In genomic region chr3:45907769-45908705, GRCh38 we compare ENCODE assay signal across 15 cellular contexts. TPM values are rescaled to one million over a fixed set of nuclear protein-coding genes. Genes with fewer than 3 reads are reported as not detected.
DNase-seq lines count a peak whose midpoint lies in the region; ATAC-seq, FAIRE-seq and TF ChIP-seq lines count a peak whose summit lies in the region.
"Had no signal": no experiment of that assay in that cellular context is flagged by ENCODE, and none has a peak within 500 bp of the region (broad histone marks: within the 10 kb centered on the region; RNA-seq: fewer than 3 reads in every experiment).

No MANE protein-coding gene starts in this region.

- H3K27me3 ChIP-seq in GM23248 (replicated peaks; ENCODE audit: insufficient read depth), result no peaks in the 10 kb centered on the region
- H3K27me3 ChIP-seq in GM12878 (replicated peaks in 1 of 2; ENCODE audit: control insufficient read depth in 2 of 2, insufficient read depth in 2 of 2, low read length in 1 of 2), result peaks cover 0 to 2% of the 10 kb centered on the region in 2 experiments; a peak in 1 of 4 replicates
- H3K27me3 ChIP-seq in spleen (replicated peaks in 1 of 7), result no peaks in the 10 kb centered on the region
- H3K27me3 ChIP-seq in uterus, result no peaks in the 10 kb centered on the region
- H3K27me3 ChIP-seq: suprapubic skin had no signal

- WGBS in GM23248 (ENCODE audit: low coverage in 1 of 2, low lambda C conversion rate in 2 of 2, missing lambda C conversion rate in 2 of 2), 2 experiments, result 46 to 55% methylated on average over 13 of the region's 13 CpGs
- WGBS in GM12878 (ENCODE audit: insufficient coverage, insufficient replicate concordance, low lambda C conversion rate, missing lambda C conversion rate), result 76% methylated on average over 13 of the region's 13 CpGs
- WGBS in spleen, 5 donors, result 60 to 66% (median 63%) methylated on average over 12 to 13 of the region's 13 CpGs

- ATAC-seq in GM12878 (no peak), mucosa of descending colon (peak; percentile 53)

- POLR2A ChIA-PET in GM12878 (lab: Charles Lee), result interaction anchor here (0.6 to 6.4 kb wide), 13 partner anchors 8 to 86 kb away, joined by 3 to 41 read pairs (median 4); no protein-coding TSS in a partner anchor

- intact Hi-C loops in GM12878 (cut with micrococcal nuclease; ENCODE audit: unreplicated experiment), result no loop called here
- intact Hi-C loops in mucosa of descending colon (cut with DNase I, micrococcal nuclease), result no loop called here
- intact Hi-C loops in spleen (cut with DNase I; ENCODE audit: low total_unique reads), result no loop called here
- intact Hi-C loops in uterus (cut with DNase I; ENCODE audit: low total_unique reads), result no loop called here

- H3K36me3 ChIP-seq in GM23248 (ENCODE audit: low read depth) (no peaks in the 10 kb centered on the region), GM12878 (ENCODE audit: control insufficient read depth in 2 of 2, insufficient read depth in 2 of 2, low read length in 1 of 2) (peaks cover 0 to 8% of the 10 kb centered on the region in 2 experiments; a peak in 3 of 4 replicates), mucosa of descending colon (ENCODE audit: low read depth) (no peaks in the 10 kb centered on the region), spleen (peaks cover 0 to 15% (median 0%) of the 10 kb centered on the region in 6 donors), uterus (no peaks in the 10 kb centered on the region)
- H3K36me3 ChIP-seq: suprapubic skin had no signal

- H3K9me3 ChIP-seq in GM23248 (ENCODE audit: low read depth), result no peaks in the 10 kb centered on the region
- H3K9me3 ChIP-seq in GM12878 (replicated peaks; ENCODE audit: control insufficient read depth, insufficient read depth, low read length), result peaks cover 23% of the 10 kb centered on the region; the same call in 2 of the 3 replicates
- H3K9me3 ChIP-seq in mucosa of descending colon, result no peaks in the 10 kb centered on the region
- H3K9me3 ChIP-seq in spleen, result no peaks in the 10 kb centered on the region
- no peaks in the 10 kb centered on the region for H3K9me3 ChIP-seq in uterus
- H3K9me3 ChIP-seq: suprapubic skin had no signal

- SMC1A ChIA-PET in GM12878 (lab: Charles Lee; ENCODE audit: uncharacterized antibody, unreplicated experiment), result interaction anchor here (0.8 to 11.8 kb wide), 16 partner anchors 9 to 248 kb away, joined by 3 to 199 read pairs (median 6); partner anchors contain the start of genes CCR9 and LZTFL1

- FAIRE-seq in GM12878 (lab: Jason Lieb, UNC), result no peak

- H3K4me1 ChIP-seq in GM23248 (ENCODE audit: insufficient read depth) (peaks cover 21% of the 10 kb centered on the region), GM12878 (ENCODE audit: control insufficient read depth, insufficient read depth, low read length) (peaks cover 17% of the 10 kb centered on the region), mucosa of descending colon (ENCODE audit: low read depth) (no peaks in the 10 kb centered on the region), spleen (peaks cover 4 to 80% (median 17%) of the 10 kb centered on the region in 6 donors), uterus (no peaks in the 10 kb centered on the region)
- H3K4me1 ChIP-seq: suprapubic skin had no signal

- peaks cover 7% of the 10 kb centered on the region; the same call in 1 of the 2 replicates for H3F3A ChIP-seq in GM23248 (ENCODE audit: insufficient read depth)

- H3K9ac ChIP-seq in GM23248 (peak overlapping the region; percentile 65), GM12878 (ENCODE audit: control insufficient read depth, insufficient read depth, low read length) (no peak overlapping the region)

- H3K4me3 ChIP-seq in AG09309 (ENCODE audit: control insufficient read depth, low read depth, low read length), result no peak overlapping the region
- H3K4me3 ChIP-seq in GM23248, result no peak overlapping the region
- no peak overlapping the region for H3K4me3 ChIP-seq in GM12878
- no peak overlapping the region for H3K4me3 ChIP-seq in mucosa of descending colon
- no peak overlapping the region for H3K4me3 ChIP-seq in spleen
- no peak overlapping the region for H3K4me3 ChIP-seq in uterus
- H3K4me3 ChIP-seq: suprapubic skin had no signal

- H3K4me2 ChIP-seq in GM23248 (ENCODE audit: unreplicated experiment) (peak overlapping the region; percentile 44), GM12878 (ENCODE audit: control insufficient read depth, insufficient read depth) (no peak overlapping the region; the same call in 1 of the 2 replicates)

- in situ Hi-C loops in GM23248 (cut with MboI), result no loop called here
- in situ Hi-C loops in GM12878 (cut with MboI), result no loop called here

- H3K79me2 ChIP-seq in GM23248 (ENCODE audit: insufficient read depth) (no peaks in the 10 kb centered on the region), GM12878 (ENCODE audit: control insufficient read depth, insufficient read depth, low read length) (no peaks in the 10 kb centered on the region)

- TF ChIP-seq RAD21 in GM12878 (IDR thresholded peaks at IDR 0.05; ENCODE audit: insufficient read depth, low read depth, low read length), result no peak

- H2AFZ ChIP-seq in GM23248 (peak overlapping the region; percentile 29), GM12878 (ENCODE audit: control insufficient read depth, low read depth, low read length) (no peak overlapping the region)

- H3K27ac ChIP-seq in GM23248 (peak overlapping the region; percentile 77), GM12878 (ENCODE audit: control insufficient read depth, insufficient read depth) (no peak overlapping the region), spleen (peak overlapping the region in 2 of 8 donors; percentile 31 to 32), uterus (no peak overlapping the region)
- H3K27ac ChIP-seq: epithelial cell of prostate, suprapubic skin had no signal

- no peak for TF ChIP-seq CTCF in AG09309 (IDR thresholded peaks at IDR 0.05; ENCODE audit: control insufficient read depth, insufficient read depth, low read depth, low read length, missing control alignments)
- no peak for TF ChIP-seq CTCF in GM12878 (IDR thresholded peaks at IDR 0.05 in 2 of 3, conservative IDR thresholded peaks at IDR 0.05 in 1 of 3; ENCODE audit: control insufficient read depth in 2 of 3, extremely low read depth in 1 of 3, insufficient read depth in 1 of 3, low read depth in 3 of 3, low read length in 3 of 3)
- TF ChIP-seq CTCF in mucosa of descending colon (IDR thresholded peaks at IDR 0.05), result no peak
- no peak for TF ChIP-seq CTCF in spleen (IDR thresholded peaks at IDR 0.05 in 8 of 11, conservative IDR thresholded peaks at IDR 0.05 in 3 of 11)
- no peak for TF ChIP-seq CTCF in uterus (IDR thresholded peaks at IDR 0.05)

- no TSS peak for BruUV-seq in GM12878 (replicated peaks; lab: Mats Ljungman, UMichigan)

- DNase-seq in AG09309 (ENCODE audit: low read depth), result peak; percentile 47
- DNase-seq in GM23248, result peak; percentile 92
- DNase-seq in GM12878 (ENCODE audit: low read depth, low spot score), result no peak
- no peak for DNase-seq in mucosa of descending colon
- no peak for DNase-seq in spleen
- DNase-seq in DMS79 (lab: John Stamatoyannopoulos, UW), result no peak
- no peak for DNase-seq in DMS 273 (lab: John Stamatoyannopoulos, UW; ENCODE audit: unreplicated experiment)
- no peak for DNase-seq in uterus
- DNase-seq: amniotic stem cell; Calu3; stimulated activated CD4-positive, alpha-beta T cell treated with anti-CD3 and anti-CD28 coated beads, Interleukin-4, amount 100 ng/mL, for 4 hours had no signal

- no peak for TF ChIP-seq EP300 in GM12878 (IDR thresholded peaks at IDR 0.05; ENCODE audit: borderline replicate concordance in 1 of 2, control insufficient read depth in 1 of 2, low read depth in 2 of 2, low read length in 2 of 2)

- H4K20me1 ChIP-seq in GM23248 (ENCODE audit: insufficient read depth), result no peaks in the 10 kb centered on the region
- no peaks in the 10 kb centered on the region for H4K20me1 ChIP-seq in GM12878 (ENCODE audit: control insufficient read depth, insufficient read depth)

- no peaks in the 10 kb centered on the region for H3K9me2 ChIP-seq in GM23248 (ENCODE audit: insufficient read depth)

- TF ChIP-seq POLR2A in GM12878 (IDR thresholded peaks at IDR 0.05; ENCODE audit: low read depth, low read length), result 0 out of 2 replicates have a peak, but pooled peaks have one; percentile 13
- TF ChIP-seq POLR2A in spleen (IDR thresholded peaks at IDR 0.05), result no peak
- TF ChIP-seq POLR2A in uterus (IDR thresholded peaks at IDR 0.05), result no peak

- RAD21 ChIA-PET in GM12878 (lab: Charles Lee; ENCODE audit: unreplicated experiment), result interaction anchor here (0.9 to 11.1 kb wide), 12 partner anchors 13 to 157 kb away, joined by 3 to 229 read pairs (median 10); partner anchors contain the start of genes CCR9 and LZTFL1

- CTCF ChIA-PET in GM12878 (lab: Yijun Ruan, JAX), result interaction anchor here (0.5 to 8.5 kb wide), 13 partner anchors 11 to 147 kb away, joined by 3 to 67 read pairs (median 4); no protein-coding TSS in a partner anchor

RNA-seq across cellular contexts. Expression of gene CCR9, which starts 21.7 kb away (rescaled TPM):
- not detected in 2 replicates for total RNA-seq in GM23248 (2014; rRNA removed; shearing (Covaris generic))
- polyA plus RNA-seq in GM23248 (2016; fragmentation: Nextera tagmentation; extraction: Ambion mirVana) (not detected in 2 replicates), GM12878 (2011; rRNA removed) (0.05 and 0.09 TPM in 2 replicates), GM12878 (2014; fragmentation: Illumina TruSeq; extraction: Trizol) (3.0 and 3.6 TPM in 2 replicates), GM12878 (2014; fragmentation: Nextera tagmentation; extraction: Ambion mirVana) (1 to 10 TPM; 3.1 to 3.9 TPM), GM12878 (2014; rRNA removed) (1.5 and 2.4 TPM in 2 replicates), GM12878 (2016; fragmentation: Nextera tagmentation; extraction: Ambion mirVana) (under 1 TPM; 0.52 to 0.77 TPM), spleen (1 to 10 TPM; 1.1 to 1.3 (median 1.3) TPM)
- total RNA-seq in GM12878 (2013; cell fraction: nucleolus; rRNA removed), result 0.47 and 0.48 TPM in 2 replicates
- total RNA-seq in GM12878 (2014; rRNA removed) (2.6 and 2.9 TPM in 2 replicates), GM12878 (2014; rRNA removed; fragmentation: Illumina TruSeq; extraction: Trizol) (2.3 TPM in 2 replicates), GM12878 (2021) (1.8 and 2.3 TPM in 2 replicates), mucosa of descending colon (under 1 TPM in 2 of 3 donors, not detected in 1; 0.12 to 0.22 TPM), spleen (1 to 10 TPM; 1.2 to 3.6 (median 1.7) TPM), uterus (under 1 TPM in 1 of 4 donors, not detected in 3; 0.14 TPM)
- 11.3 TPM for polyA plus RNA-seq in GM12878 (2011; ENCODE audit: low read depth)
- 0.04 and 0.05 TPM in 2 replicates for polyA plus RNA-seq in GM12878 (2011; cell fraction: cytosol; rRNA removed)
- 0.07 TPM in 1 of 2 replicates, not detected in the other for polyA plus RNA-seq in GM12878 (2011; cell fraction: nucleus; rRNA removed)
- 0.38 and 10.5 TPM in 2 replicates for polyA plus RNA-seq in GM12878 (2012)
- 0.62 TPM in 1 of 2 replicates, not detected in the other for polyA minus RNA-seq in GM12878 (2011; rRNA and poly(A)+ RNA removed)
- polyA minus RNA-seq in GM12878 (2011; cell fraction: cytosol; rRNA and poly(A)+ RNA removed), result not detected in 2 replicates
- not detected in 2 replicates for polyA minus RNA-seq in GM12878 (2011; cell fraction: nucleus; rRNA and poly(A)+ RNA removed)
- total RNA-seq: Calu3, kidney epithelial cell, NCI-H460, suprapubic skin had no signal

RNA-seq across cellular contexts. Expression of gene CXCR6, which starts 35.2 kb away (rescaled TPM):
- not detected in 2 replicates for total RNA-seq in GM23248 (2014; rRNA removed; shearing (Covaris generic))
- polyA plus RNA-seq in GM23248 (2016; fragmentation: Nextera tagmentation; extraction: Ambion mirVana), result not detected in 2 replicates
- total RNA-seq in GM12878 (2013; cell fraction: nucleolus; rRNA removed), result 0.23 and 0.32 TPM in 2 replicates
- not detected in 2 replicates for total RNA-seq in GM12878 (2014; rRNA removed)
- total RNA-seq in GM12878 (2014; rRNA removed; fragmentation: Illumina TruSeq; extraction: Trizol), result not detected in 2 replicates
- total RNA-seq in GM12878 (2021), result not detected in 2 replicates
- polyA plus RNA-seq in GM12878 (2011; ENCODE audit: low read depth), result 0.17 TPM
- polyA plus RNA-seq in GM12878 (2011; rRNA removed), result 0.12 TPM in 1 of 2 replicates, not detected in the other
- 0.07 TPM in 1 of 2 replicates, not detected in the other for polyA plus RNA-seq in GM12878 (2011; cell fraction: cytosol; rRNA removed)
- polyA plus RNA-seq in GM12878 (2011; cell fraction: nucleus; rRNA removed), result 0.12 and 0.18 TPM in 2 replicates
- 0.09 and 0.18 TPM in 2 replicates for polyA plus RNA-seq in GM12878 (2012)
- polyA plus RNA-seq in GM12878 (2014; fragmentation: Illumina TruSeq; extraction: Trizol), result not detected in 2 replicates
- polyA plus RNA-seq in GM12878 (2014; fragmentation: Nextera tagmentation; extraction: Ambion mirVana), result under 1 TPM; 0.04 to 0.13 TPM
- 0.12 TPM in 1 of 2 replicates, not detected in the other for polyA plus RNA-seq in GM12878 (2014; rRNA removed)
- under 1 TPM in 1 of 2 experiments, not detected in 1; 0.20 TPM for polyA plus RNA-seq in GM12878 (2016; fragmentation: Nextera tagmentation; extraction: Ambion mirVana)
- polyA minus RNA-seq in GM12878 (2011; rRNA and poly(A)+ RNA removed), result 0.22 TPM in 1 of 2 replicates, not detected in the other
- polyA minus RNA-seq in GM12878 (2011; cell fraction: cytosol; rRNA and poly(A)+ RNA removed), result not detected in 2 replicates
- not detected in 2 replicates for polyA minus RNA-seq in GM12878 (2011; cell fraction: nucleus; rRNA and poly(A)+ RNA removed)
- total RNA-seq in mucosa of descending colon, result 1 to 10 TPM; 1.5 to 3.6 (median 1.7) TPM
- total RNA-seq in spleen, result 10 to 100 TPM in 5 of 7 donors, 1 to 10 TPM in 2; 6.6 to 35.3 (median 16.0) TPM
- polyA plus RNA-seq in spleen, result 1 to 10 TPM; 2.5 to 3.7 (median 2.6) TPM
- total RNA-seq in uterus, result 1 to 10 TPM in 1 of 4 donors, under 1 TPM in 2, not detected in 1; 0.48 to 8.7 (median 0.76) TPM
- total RNA-seq: Calu3, kidney epithelial cell had no signal

Comparison
In these comparisons a context has a peak if more than half of its experiments do, and no peak if none do; other contexts are left out.
1. DNase-seq: peak in AG09309 (single experiment) and GM23248 (single experiment); none in GM12878 (single experiment), mucosa of descending colon (0 of 3), spleen (single experiment), DMS79 (single experiment), DMS 273 (single experiment) and uterus (0 of 2).